Comparison of ENCODE assay signal across 7 cellular contexts in the genomic region with DNA sequence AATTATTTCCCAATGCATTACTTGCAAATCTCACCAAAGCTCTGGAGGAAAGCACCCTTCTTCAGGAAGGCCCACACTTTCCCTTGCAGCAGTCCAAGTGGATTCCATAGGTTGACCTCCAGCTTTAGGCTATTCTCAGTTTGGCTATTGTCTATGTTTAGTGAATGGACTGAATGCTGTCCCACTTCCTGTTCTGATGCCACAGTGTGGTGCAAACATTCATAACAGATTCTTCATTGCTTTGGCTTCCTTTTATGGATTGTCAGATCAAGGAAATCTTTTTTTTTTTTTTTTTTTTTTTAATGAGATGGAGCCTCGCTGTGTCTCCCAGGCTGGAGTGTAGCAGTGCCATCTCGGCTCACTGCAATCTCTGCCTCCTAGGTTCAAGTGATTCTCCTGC. TPM values are rescaled to one million over a fixed set of nuclear protein-coding genes. Genes with fewer than 3 reads are reported as not detected.
"Had no signal": no experiment of that assay in that cellular context is flagged by ENCODE, and none has a peak within 500 bp of the region (broad histone marks: within the 10 kb centered on the region; RNA-seq: fewer than 3 reads in every experiment).

No MANE protein-coding gene starts in this region.

RNA-seq across cellular contexts. Expression of a gene that starts 55.1 kb away (rescaled TPM):
- total RNA-seq: activated B cell treated with CpG ODN at 0.5 μM for 24 hours; activated CD4-positive, alpha-beta memory T cell treated with anti-CD3 and anti-CD28 coated beads, Interleukin-2, amount 10 ng/mL, durations not matched to agents 7 days and 5 days; activated CD8-positive, alpha-beta memory T cell treated with anti-CD3 and anti-CD28 coated beads, Interleukin-2, amount 10 ng/mL, durations not matched to agents 7 days and 5 days; activated CD8-positive, alpha-beta T cell treated with anti-CD3 and anti-CD28 coated beads for 36 hours; activated CD8-positive, alpha-beta T cell treated with anti-CD3 and anti-CD28 coated beads, Interleukin-2, amount 10 ng/mL, durations not matched to agents 7 days and 5 days; T-helper 1 cell treated with Interleukin-12 subunit alpha and Interleukin-12 subunit beta and Interleukin-4 antibody, amounts not matched to agents 30 ng/mL and 1 ng/mL, for 36 hours; T-helper 2 cell treated with Interferon-gamma antibody and Interleukin-4, amounts not matched to agents 100 ng/mL and 5 ng/mL, for 36 hours had no signal
